In the genomic region with DNA sequence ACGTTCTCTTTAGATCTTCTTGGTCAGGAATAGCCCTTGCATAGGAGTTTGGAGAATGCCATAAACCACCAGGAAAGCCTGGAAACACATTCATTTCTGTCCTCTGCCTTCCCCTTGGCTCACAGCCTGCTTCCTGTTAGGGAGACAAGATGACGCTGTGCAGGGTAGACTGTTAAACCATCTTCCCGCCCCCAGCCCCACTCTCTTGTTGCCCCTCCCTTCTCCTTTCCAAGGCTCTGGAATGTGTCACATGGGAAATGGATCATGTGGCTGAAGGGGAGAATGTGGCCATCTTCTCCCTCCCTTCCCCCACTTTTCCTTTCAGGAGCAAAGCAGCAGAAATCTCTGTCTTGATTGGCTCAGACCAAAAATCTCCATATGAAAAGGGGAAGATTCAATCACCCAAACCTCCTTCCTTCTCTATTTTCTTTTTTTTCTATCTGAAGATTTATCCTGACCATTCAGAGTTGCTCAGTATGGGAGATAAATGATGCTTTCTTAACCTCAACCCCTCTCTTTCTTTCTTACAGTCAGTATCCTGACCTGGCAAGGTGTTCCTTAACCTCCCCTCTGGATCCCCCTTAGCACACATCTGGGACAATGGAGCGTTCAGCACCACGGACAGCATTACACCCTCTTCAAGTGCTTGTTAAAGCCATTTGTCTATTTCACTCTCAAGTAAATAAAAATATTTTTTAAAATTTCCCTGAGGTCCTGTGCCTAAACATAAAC, we compare ENCODE assay signal across 8 cellular contexts. TPM values are rescaled to one million over a fixed set of nuclear protein-coding genes. Genes with fewer than 3 reads are reported as not detected.
DNase-seq lines count a peak whose midpoint lies in the region; ATAC-seq and TF ChIP-seq lines count a peak whose summit lies in the region.

No MANE protein-coding gene starts in this region.

- no peak for TF ChIP-seq CTCF in activated CD8-positive, alpha-beta T cell treated with anti-CD3 and anti-CD28 coated beads for 36 hours (IDR thresholded peaks at IDR 0.05)
- TF ChIP-seq CTCF in gastroesophageal sphincter (IDR thresholded peaks at IDR 0.05) = no peak

- peaks cover 15% of the 10 kb centered on the region for H3K36me3 Mint-ChIP-seq in activated CD8-positive, alpha-beta T cell treated with anti-CD3 and anti-CD28 coated beads for 36 hours (ENCODE audit: low read depth)
- peaks cover 17% of the 10 kb centered on the region for H3K36me3 Mint-ChIP-seq in T-helper 2 cell treated with Interferon-gamma antibody and Interleukin-4, amounts not matched to agents 5 μg/mL and 100 μg/mL, for 36 hours (ENCODE audit: low read depth)

- TF ChIP-seq EP300 in gastroesophageal sphincter (IDR thresholded peaks at IDR 0.05) = no peak

- H3K4me3 Mint-ChIP-seq in activated CD8-positive, alpha-beta T cell treated with anti-CD3 and anti-CD28 coated beads for 36 hours = no peak overlapping the region
- no peak overlapping the region for H3K4me3 Mint-ChIP-seq in T-helper 2 cell treated with Interferon-gamma antibody and Interleukin-4, amounts not matched to agents 5 μg/mL and 100 μg/mL, for 36 hours

- WGBS in gastroesophageal sphincter (ENCODE audit: low coverage in 1 of 2), 2 donors = 3 to 12% methylated on average over 5 of the region's 5 CpGs

- ATAC-seq in activated CD8-positive, alpha-beta T cell treated with anti-CD3 and anti-CD28 coated beads for 36 hours = no peak
- no peak for ATAC-seq in gastroesophageal sphincter

- no peak overlapping the region for H3K27ac Mint-ChIP-seq in activated CD8-positive, alpha-beta T cell treated with anti-CD3 and anti-CD28 coated beads for 36 hours
- H3K27ac Mint-ChIP-seq in T-helper 2 cell treated with Interferon-gamma antibody and Interleukin-4, amounts not matched to agents 5 μg/mL and 100 μg/mL, for 36 hours = no peak overlapping the region

- POLR2A ChIA-PET in activated CD8-positive, alpha-beta T cell treated with anti-CD3 and anti-CD28 coated beads for 36 hours (lab: Charles Lee) = no interaction called here

- TF ChIP-seq POLR2A in gastroesophageal sphincter (IDR thresholded peaks at IDR 0.05) = no peak

- H3K27me3 ChIP-seq in gastroesophageal sphincter = peaks cover 5% of the 10 kb centered on the region

- CTCF ChIA-PET in activated CD8-positive, alpha-beta T cell treated with anti-CD3 and anti-CD28 coated beads for 36 hours (lab: Charles Lee) = interaction anchor here (1.2 kb wide), 1 partner anchor 29 kb away, joined by 5 read pairs; no protein-coding TSS in a partner anchor

- no peaks in the 10 kb centered on the region for H3K27me3 Mint-ChIP-seq in activated CD8-positive, alpha-beta T cell treated with anti-CD3 and anti-CD28 coated beads for 36 hours
- H3K27me3 Mint-ChIP-seq in T-helper 2 cell treated with Interferon-gamma antibody and Interleukin-4, amounts not matched to agents 5 μg/mL and 100 μg/mL, for 36 hours (ENCODE audit: low read depth) = no peaks in the 10 kb centered on the region

- H3K4me3 ChIP-seq in gastroesophageal sphincter = no peak overlapping the region

- peak; percentile 45 for DNase-seq in EL
- peak; percentile 54 for DNase-seq in NCI-H128 (lab: John Stamatoyannopoulos, UW; ENCODE audit: unreplicated experiment)
- peak; percentile 52 for DNase-seq in activated CD8-positive, alpha-beta T cell treated with anti-CD3 and anti-CD28 coated beads for 36 hours
- peak; percentile 53 for DNase-seq in iris pigment epithelial cell (ENCODE audit: low read depth)
- no peak for DNase-seq in UCSD-AML1 (lab: John Stamatoyannopoulos, UW; ENCODE audit: unreplicated experiment)
- DNase-seq in activated CD4-positive, alpha-beta T cell treated with anti-CD3 and anti-CD28 coated beads, Interleukin-2, amount 50 U/mL, for 4 hours = no peak
- DNase-seq in T-helper 2 cell treated with Interferon-gamma antibody and Interleukin-4, amounts not matched to agents 5 μg/mL and 100 μg/mL, for 36 hours (ENCODE audit: low spot score) = no peak

- no peak overlapping the region for H3K27ac ChIP-seq in gastroesophageal sphincter

- H3K4me1 Mint-ChIP-seq in activated CD8-positive, alpha-beta T cell treated with anti-CD3 and anti-CD28 coated beads for 36 hours (ENCODE audit: low read depth) = peaks cover 5% of the 10 kb centered on the region
- H3K4me1 Mint-ChIP-seq in T-helper 2 cell treated with Interferon-gamma antibody and Interleukin-4, amounts not matched to agents 5 μg/mL and 100 μg/mL, for 36 hours (ENCODE audit: low read depth) = peaks cover 6% of the 10 kb centered on the region

- H3K36me3 ChIP-seq in gastroesophageal sphincter = no peaks in the 10 kb centered on the region

- no peaks in the 10 kb centered on the region for H3K9me3 ChIP-seq in gastroesophageal sphincter

- H3K9me3 Mint-ChIP-seq in activated CD8-positive, alpha-beta T cell treated with anti-CD3 and anti-CD28 coated beads for 36 hours = no peaks in the 10 kb centered on the region
- no peaks in the 10 kb centered on the region for H3K9me3 Mint-ChIP-seq in T-helper 2 cell treated with Interferon-gamma antibody and Interleukin-4, amounts not matched to agents 5 μg/mL and 100 μg/mL, for 36 hours

- H3K4me1 ChIP-seq in gastroesophageal sphincter = peaks cover 0 to 5% (median 0%) of the 10 kb centered on the region in 3 donors

- intact Hi-C loops in activated CD8-positive, alpha-beta T cell treated with anti-CD3 and anti-CD28 coated beads for 36 hours (cut with micrococcal nuclease) = no loop called here

RNA-seq across cellular contexts. Expression of a gene that starts 11.4 kb away (rescaled TPM):
- total RNA-seq in activated CD8-positive, alpha-beta T cell treated with anti-CD3 and anti-CD28 coated beads for 36 hours = 10 to 100 TPM; 17.3 to 17.6 TPM
- total RNA-seq in gastroesophageal sphincter = under 1 TPM in 2 of 4 donors, not detected in 2; 0.32 to 0.54 TPM

RNA-seq across cellular contexts. Expression of a gene that starts 32.6 kb away (rescaled TPM):
- 10 to 100 TPM; 39.9 to 40.8 TPM for total RNA-seq in activated CD8-positive, alpha-beta T cell treated with anti-CD3 and anti-CD28 coated beads for 36 hours
- total RNA-seq in gastroesophageal sphincter = 100 to 1,000 TPM in 1 of 4 donors, 10 to 100 TPM in 3; 62.6 to 103 (median 73.0) TPM

Comparison
In these comparisons a context has a peak if more than half of its experiments do, and no peak if none do; other contexts are left out.
1. DNase-seq: peak in EL (single experiment), NCI-H128 (single experiment), activated CD8-positive, alpha-beta T cell treated with anti-CD3 and anti-CD28 coated beads for 36 hours (single experiment) and iris pigment epithelial cell (single experiment); none in UCSD-AML1 (single experiment), activated CD4-positive, alpha-beta T cell treated with anti-CD3 and anti-CD28 coated beads, Interleukin-2, amount 50 U/mL, for 4 hours (0 of 2) and T-helper 2 cell treated with Interferon-gamma antibody and Interleukin-4, amounts not matched to agents 5 μg/mL and 100 μg/mL, for 36 hours (single experiment).
2. RNA of a gene that starts 11.4 kb away (total RNA-seq): 17.3 to 17.6 TPM in activated CD8-positive, alpha-beta T cell treated with anti-CD3 and anti-CD28 coated beads for 36 hours; 0.32 to 0.54 TPM in gastroesophageal sphincter; every median in the first group is over 10 times any median in the second.